ENCODE assay signal across 8 cellular contexts in genomic region chr22:40533712-40534378, GRCh38.
DNase-seq lines count a peak whose midpoint lies in the region; ATAC-seq, FAIRE-seq and TF ChIP-seq lines count a peak whose summit lies in the region.

No MANE protein-coding gene starts in this region.

- CTCF ChIA-PET in GM12878 (lab: Yijun Ruan, JAX) = interaction anchor here (0.6 to 13.0 kb wide), 16 partner anchors 9 to 323 kb away, joined by 3 to 339 read pairs (median 4); partner anchors contain the start of genes MRTFA and XPNPEP3

- in situ Hi-C loops in GM12878 (cut with MboI) = no loop called here

- RAD21 ChIA-PET in GM12878 (lab: Charles Lee; ENCODE audit: unreplicated experiment) = interaction anchor here (0.6 to 6.4 kb wide), 24 partner anchors 9 to 185 kb away, joined by 3 to 52 read pairs (median 4); partner anchors contain the start of gene MRTFA

- H2AFZ ChIP-seq in GM12878 (ENCODE audit: control insufficient read depth, low read depth, low read length) = no peak overlapping the region

- no peaks in the 10 kb centered on the region for H3K36me3 ChIP-seq in GM12878 (ENCODE audit: control insufficient read depth in 2 of 2, insufficient read depth in 2 of 2, low read length in 1 of 2)

- no peaks in the 10 kb centered on the region for H3K27me3 ChIP-seq in GM12878 (replicated peaks in 1 of 2; ENCODE audit: control insufficient read depth in 2 of 2, insufficient read depth in 2 of 2, low read length in 1 of 2)

- no peaks in the 10 kb centered on the region for H3K9me3 ChIP-seq in GM12878 (replicated peaks; ENCODE audit: control insufficient read depth, insufficient read depth, low read length)

- POLR2A ChIA-PET in GM12878 (lab: Charles Lee) = interaction anchor here (0.5 to 5.2 kb wide), 16 partner anchors 9 to 139 kb away, joined by 3 to 26 read pairs (median 4); partner anchors contain the start of gene MRTFA

- TF ChIP-seq RAD21 in GM12878 (IDR thresholded peaks at IDR 0.05; ENCODE audit: insufficient read depth, low read depth, low read length) = peak; percentile 15; the same call in 1 of the 2 replicates

- TF ChIP-seq POLR2A in GM18505 (IDR thresholded peaks at IDR 0.05; ENCODE audit: borderline replicate concordance, extremely low read depth, insufficient read depth, insufficient read length) (no peak), GM12878 (IDR thresholded peaks at IDR 0.05; ENCODE audit: low read depth, low read length) (no peak)

- H3K4me3 ChIP-seq in GM12878 = peak overlapping the region; percentile 76

- intact Hi-C loops in GM12878 (cut with micrococcal nuclease; ENCODE audit: unreplicated experiment) = loop anchor here (2.0 to 5.0 kb wide), 2 partner anchors 58 to 103 kb away; partner anchors contain the start of gene MRTFA

- H3K4me2 ChIP-seq in GM12878 (ENCODE audit: control insufficient read depth, insufficient read depth) = peak overlapping the region; percentile 94

- DNase-seq in GM12878 (ENCODE audit: low read depth, low spot score) (peak; percentile 74), islet precursor cell (peak; percentile 72), NCI-H774 (lab: John Stamatoyannopoulos, UW) (no peak)
- peak; percentile 21 to 24 for DNase-seq in stimulated activated CD8-positive, alpha-beta memory T cell treated with anti-CD3 and anti-CD28 coated beads, Interleukin-2, amount 100 ng/mL, for 1 hour (ENCODE audit: low read depth in 2 of 2)

- no TSS peak for BruUV-seq in GM12878 (replicated peaks; lab: Mats Ljungman, UMichigan)

- SMC1A ChIA-PET in GM12878 (lab: Charles Lee; ENCODE audit: uncharacterized antibody, unreplicated experiment) = interaction anchor here (0.8 to 11.9 kb wide), 24 partner anchors 9 to 365 kb away, joined by 3 to 248 read pairs (median 6); partner anchors contain the start of gene MRTFA

- peak overlapping the region; percentile 54 for H3K9ac ChIP-seq in GM12878 (ENCODE audit: control insufficient read depth, insufficient read depth, low read length)

- peak; percentile 86 for FAIRE-seq in GM12878 (lab: Jason Lieb, UNC)

- peak overlapping the region; percentile 75 for H3K27ac ChIP-seq in GM12878 (ENCODE audit: control insufficient read depth, insufficient read depth)

- H3K4me1 ChIP-seq in GM12878 (ENCODE audit: control insufficient read depth, insufficient read depth, low read length) = peaks cover 21% of the 10 kb centered on the region

- peaks cover 46% of the 10 kb centered on the region for H3K79me2 ChIP-seq in GM12878 (ENCODE audit: control insufficient read depth, insufficient read depth, low read length)

- ATAC-seq in GM18505 (IDR thresholded peaks at IDR 0.05; ENCODE audit: unreplicated experiment) (peak; percentile 53), HG02938 (IDR thresholded peaks at IDR 0.05; ENCODE audit: unreplicated experiment) (peak; percentile 75), SK-N-SH treated with all-trans-retinoic acid at 6 μM for 48 hours (peak; percentile 66), GM12878 (peak; percentile 88), HG03039 (IDR thresholded peaks at IDR 0.05; ENCODE audit: unreplicated experiment) (no peak)

- no peak for TF ChIP-seq CTCF in GM12878 (IDR thresholded peaks at IDR 0.05 in 2 of 3, conservative IDR thresholded peaks at IDR 0.05 in 1 of 3; ENCODE audit: control insufficient read depth in 2 of 3, extremely low read depth in 1 of 3, insufficient read depth in 1 of 3, low read depth in 3 of 3, low read length in 3 of 3)

- no peak for TF ChIP-seq EP300 in GM12878 (IDR thresholded peaks at IDR 0.05; ENCODE audit: borderline replicate concordance in 1 of 2, control insufficient read depth in 1 of 2, low read depth in 2 of 2, low read length in 2 of 2)

- 4% methylated on average over 4 of the region's 4 CpGs for WGBS in GM12878 (ENCODE audit: insufficient coverage, insufficient replicate concordance, low lambda C conversion rate, missing lambda C conversion rate)

- H4K20me1 ChIP-seq in GM12878 (ENCODE audit: control insufficient read depth, insufficient read depth) = no peaks in the 10 kb centered on the region

TF ChIP-seq in SK-N-SH treated with all-trans-retinoic acid at 6 μM for 48 hours, 23 proteins besides CTCF, POLR2A, EP300 and RAD21 (continues in another document):
- TF ChIP-seq CREB5 (CRISPR knock-in tag; IDR thresholded peaks at IDR 0.05; ENCODE audit: low read depth) = no peak
- no peak for TF ChIP-seq TCF4 (CRISPR knock-in tag; IDR thresholded peaks at IDR 0.05; ENCODE audit: borderline replicate concordance)
- no peak for TF ChIP-seq ZFP3 (CRISPR knock-in tag; IDR thresholded peaks at IDR 0.05)
- no peak for TF ChIP-seq POU6F1 (CRISPR knock-in tag; IDR thresholded peaks at IDR 0.05; ENCODE audit: borderline replicate concordance, low read depth)
- TF ChIP-seq OSR1 (CRISPR knock-in tag; IDR thresholded peaks at IDR 0.05) = no peak
- no peak for TF ChIP-seq ZC3H10 (CRISPR knock-in tag; IDR thresholded peaks at IDR 0.05)
- TF ChIP-seq GLIS3 (CRISPR knock-in tag; IDR thresholded peaks at IDR 0.05) = no peak
- TF ChIP-seq ZFP30 (CRISPR knock-in tag; IDR thresholded peaks at IDR 0.05) = no peak
- no peak for TF ChIP-seq CSDC2 (CRISPR knock-in tag; IDR thresholded peaks at IDR 0.05)
- TF ChIP-seq ZNF8 (CRISPR knock-in tag; IDR thresholded peaks at IDR 0.05) = no peak
- TF ChIP-seq TOX (CRISPR knock-in tag; IDR thresholded peaks at IDR 0.05; ENCODE audit: borderline replicate concordance) = no peak

TF ChIP-seq in GM12878, 131 proteins besides CTCF, POLR2A, EP300 and RAD21 (continues in another document):
- 0 out of 2 replicates have a peak, but pooled peaks have one; percentile 34 for TF ChIP-seq ATF2 (IDR thresholded peaks at IDR 0.05; ENCODE audit: low read length)
- TF ChIP-seq CBFB (IDR thresholded peaks at IDR 0.05; ENCODE audit: low read depth) = peak; percentile 60; the same call in 1 of the 2 replicates
- no peak for TF ChIP-seq BCL3 (IDR thresholded peaks at IDR 0.05; ENCODE audit: borderline replicate concordance, insufficient read depth, low read depth, low read length, poor library complexity, severe bottlenecking)
- no peak for TF ChIP-seq CUX1 (IDR thresholded peaks at IDR 0.05; ENCODE audit: insufficient replicate concordance, low read depth, low read length)
- TF ChIP-seq CHD1 (IDR thresholded peaks at IDR 0.05; ENCODE audit: low read depth, low read length) = no peak
- peak; percentile 40; the same call in 1 of the 2 replicates for TF ChIP-seq POLR2AphosphoS5 (IDR thresholded peaks at IDR 0.05; ENCODE audit: low read length)
- no peak for TF ChIP-seq KDM1A (IDR thresholded peaks at IDR 0.05; ENCODE audit: borderline replicate concordance)
- TF ChIP-seq ZNF384 (IDR thresholded peaks at IDR 0.05; ENCODE audit: borderline replicate concordance, low read depth, low read length) = no peak
- TF ChIP-seq CHD2 (IDR thresholded peaks at IDR 0.05; ENCODE audit: borderline replicate concordance, low read depth, low read length) = peak; percentile 70
